Comparison of ENCODE assay signal across 1 cellular context in the genomic region with DNA sequence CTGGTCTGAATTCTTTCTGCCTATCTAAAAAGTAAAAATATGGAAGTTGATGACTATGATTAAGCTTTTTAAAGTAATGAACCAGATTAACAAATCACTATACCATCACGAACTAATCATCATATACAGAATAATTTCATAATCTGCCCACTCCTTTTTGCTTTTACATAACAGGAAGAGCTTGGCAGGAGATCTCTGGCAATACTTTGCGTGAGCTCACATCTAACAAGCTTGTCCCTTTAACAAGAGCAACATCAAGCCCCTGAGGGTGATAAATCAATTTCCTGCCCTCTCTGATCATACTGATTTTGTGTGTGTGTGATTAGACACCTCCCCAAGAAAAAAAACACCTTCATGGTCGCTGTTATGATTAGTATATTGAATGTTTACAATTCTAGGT.
TF ChIP-seq lines count a peak whose summit lies in the region.

No MANE protein-coding gene starts in this region.

TF ChIP-seq in A549, 52 proteins besides CTCF, POLR2A, EP300 and RAD21 (continued from another document):
- TF ChIP-seq, protein P1, sequence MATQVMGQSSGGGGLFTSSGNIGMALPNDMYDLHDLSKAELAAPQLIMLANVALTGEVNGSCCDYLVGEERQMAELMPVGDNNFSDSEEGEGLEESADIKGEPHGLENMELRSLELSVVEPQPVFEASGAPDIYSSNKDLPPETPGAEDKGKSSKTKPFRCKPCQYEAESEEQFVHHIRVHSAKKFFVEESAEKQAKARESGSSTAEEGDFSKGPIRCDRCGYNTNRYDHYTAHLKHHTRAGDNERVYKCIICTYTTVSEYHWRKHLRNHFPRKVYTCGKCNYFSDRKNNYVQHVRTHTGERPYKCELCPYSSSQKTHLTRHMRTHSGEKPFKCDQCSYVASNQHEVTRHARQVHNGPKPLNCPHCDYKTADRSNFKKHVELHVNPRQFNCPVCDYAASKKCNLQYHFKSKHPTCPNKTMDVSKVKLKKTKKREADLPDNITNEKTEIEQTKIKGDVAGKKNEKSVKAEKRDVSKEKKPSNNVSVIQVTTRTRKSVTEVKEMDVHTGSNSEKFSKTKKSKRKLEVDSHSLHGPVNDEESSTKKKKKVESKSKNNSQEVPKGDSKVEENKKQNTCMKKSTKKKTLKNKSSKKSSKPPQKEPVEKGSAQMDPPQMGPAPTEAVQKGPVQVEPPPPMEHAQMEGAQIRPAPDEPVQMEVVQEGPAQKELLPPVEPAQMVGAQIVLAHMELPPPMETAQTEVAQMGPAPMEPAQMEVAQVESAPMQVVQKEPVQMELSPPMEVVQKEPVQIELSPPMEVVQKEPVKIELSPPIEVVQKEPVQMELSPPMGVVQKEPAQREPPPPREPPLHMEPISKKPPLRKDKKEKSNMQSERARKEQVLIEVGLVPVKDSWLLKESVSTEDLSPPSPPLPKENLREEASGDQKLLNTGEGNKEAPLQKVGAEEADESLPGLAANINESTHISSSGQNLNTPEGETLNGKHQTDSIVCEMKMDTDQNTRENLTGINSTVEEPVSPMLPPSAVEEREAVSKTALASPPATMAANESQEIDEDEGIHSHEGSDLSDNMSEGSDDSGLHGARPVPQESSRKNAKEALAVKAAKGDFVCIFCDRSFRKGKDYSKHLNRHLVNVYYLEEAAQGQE (IDR thresholded peaks at IDR 0.05) = no peak
- TF ChIP-seq ZNF302 (CRISPR knock-in tag; IDR thresholded peaks at IDR 0.05) = no peak
- TF ChIP-seq, protein P2, sequence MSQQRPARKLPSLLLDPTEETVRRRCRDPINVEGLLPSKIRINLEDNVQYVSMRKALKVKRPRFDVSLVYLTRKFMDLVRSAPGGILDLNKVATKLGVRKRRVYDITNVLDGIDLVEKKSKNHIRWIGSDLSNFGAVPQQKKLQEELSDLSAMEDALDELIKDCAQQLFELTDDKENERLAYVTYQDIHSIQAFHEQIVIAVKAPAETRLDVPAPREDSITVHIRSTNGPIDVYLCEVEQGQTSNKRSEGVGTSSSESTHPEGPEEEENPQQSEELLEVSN (IDR thresholded peaks at IDR 0.05; ENCODE audit: borderline replicate concordance, low read depth) = no peak
